In the genomic region with DNA sequence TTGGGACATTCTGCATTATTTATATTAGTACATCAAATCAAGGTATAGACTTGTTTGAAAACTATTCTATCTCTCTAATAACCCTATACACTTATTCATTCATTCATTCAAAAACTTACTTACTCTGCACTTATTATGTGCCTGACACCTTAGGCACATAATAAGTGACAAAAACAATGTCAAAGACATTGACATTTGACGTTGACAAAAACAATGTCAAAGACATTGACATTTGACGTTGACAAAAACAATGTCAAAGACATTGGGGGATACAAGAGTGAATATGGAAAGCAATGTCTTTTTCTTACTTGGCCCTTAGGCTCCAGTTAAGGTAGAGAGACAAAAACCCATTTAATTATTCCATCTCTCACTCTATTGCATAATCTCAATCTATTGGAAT, we compare ENCODE assay signal across 39 cellular contexts.
"Had no signal": no experiment of that assay in that cellular context is flagged by ENCODE, and none has a peak within 500 bp of the region (broad histone marks: within the 10 kb centered on the region; RNA-seq: fewer than 3 reads in every experiment).

No MANE protein-coding gene starts in this region.

- DNase-seq: activated effector memory CD4-positive, alpha-beta T cell treated with anti-CD3 and anti-CD28 coated beads, Interleukin-2, amount 50 U/mL, for 16 hours; activated effector memory CD4-positive, alpha-beta T cell treated with Interleukin-2 at 50 U/mL for 16 hours; activated gamma-delta T cell; activated gamma-delta T cell treated with Interleukin-2 at 50 U/mL for 16 hours; activated naive CD4-positive, alpha-beta T cell; activated naive CD4-positive, alpha-beta T cell treated with anti-CD3 and anti-CD28 coated beads for 36 hours; activated naive CD4-positive, alpha-beta T cell treated with anti-CD3 and anti-CD28 coated beads, Interleukin-2, amount 10 ng/mL, durations not matched to agents 7 days and 5 days; activated naive CD4-positive, alpha-beta T cell treated with anti-CD3 and anti-CD28 coated beads, Interleukin-2, amount 50 U/mL, for 16 hours; activated naive CD4-positive, alpha-beta T cell treated with Interleukin-2 at 50 U/mL for 16 hours; activated naive CD8-positive, alpha-beta T cell treated with anti-CD3 and anti-CD28 coated beads for 36 hours; activated naive CD8-positive, alpha-beta T cell treated with anti-CD3 and anti-CD28 coated beads, Interleukin-2, amount 10 ng/mL, durations not matched to agents 7 days and 5 days; activated naive CD8-positive, alpha-beta T cell treated with anti-CD3 and anti-CD28 coated beads, Interleukin-2, amount 50 U/mL, for 24 hours; activated T-cell treated with anti-CD3 and anti-CD28 coated beads, Interleukin-2, amount 50 U/mL, for 1 hour; activated T-cell treated with anti-CD3 and anti-CD28 coated beads, Interleukin-2, amount 50 U/mL, for 24 hours; activated T-cell treated with anti-CD3 and anti-CD28 coated beads, Interleukin-2, amount 50 U/mL, for 4 hours; activated T-cell treated with anti-CD3 and anti-CD28 coated beads, Interleukin-2, amount 50 U/mL, for 48 hours; activated T-cell treated with anti-CD3 and anti-CD28 coated beads, Interleukin-2, amount 50 U/mL, for 72 hours; adrenal gland; amniotic stem cell; amygdala; anterior cingulate cortex; aorta; body of pancreas; brain microvascular endothelial cell; caudate nucleus; central memory CD4-positive, alpha-beta T cell; cerebellar nuclear complex had no signal

- H3K27ac Mint-ChIP-seq: activated naive CD4-positive, alpha-beta T cell treated with anti-CD3 and anti-CD28 coated beads for 36 hours; activated naive CD4-positive, alpha-beta T cell treated with anti-CD3 and anti-CD28 coated beads, Interleukin-2, amount 10 ng/mL, durations not matched to agents 7 days and 5 days; activated naive CD4-positive, alpha-beta T cell treated with anti-CD3 and anti-CD28 coated beads, Interleukin-2, amount 50 U/mL, for 24 hours; activated naive CD4-positive, alpha-beta T cell treated with anti-CD3 and anti-CD28 coated beads, Interleukin-2, amount 50 U/mL, for 72 hours; activated naive CD8-positive, alpha-beta T cell; activated naive CD8-positive, alpha-beta T cell treated with anti-CD3 and anti-CD28 coated beads for 36 hours; activated naive CD8-positive, alpha-beta T cell treated with anti-CD3 and anti-CD28 coated beads, Interleukin-2, amount 10 ng/mL, durations not matched to agents 7 days and 5 days; activated naive CD8-positive, alpha-beta T cell treated with anti-CD3 and anti-CD28 coated beads, Interleukin-2, amount 50 U/mL, for 24 hours; activated T-cell treated with anti-CD3 and anti-CD28 coated beads, Interleukin-2, amount 50 U/mL, for 24 hours; activated T-cell treated with anti-CD3 and anti-CD28 coated beads, Interleukin-2, amount 50 U/mL, for 72 hours; activated T-helper 1 cell treated with anti-CD3 and anti-CD28 coated beads, Interleukin-12 subunit alpha, Interleukin-12 subunit beta, Interleukin-2, Interleukin-4 antibody, amounts not matched to agents 30 ng/mL and 10 ng/mL and 1 ng/mL, durations not matched to agents 14 hours and 24 hours and 36 hours; activated T-helper 17 cell treated with anti-CD3 and anti-CD28 coated beads, Interleukin-2, amount 50 U/mL, for 72 hours; activated T-helper 2 cell treated with anti-CD3 and anti-CD28 coated beads, Interferon-gamma antibody, Interleukin-2, Interleukin-4, amounts not matched to agents 10 μg/mL and 5 μg/mL and 100 μg/mL, durations not matched to agents 14 hours and 24 hours and 36 hours; brain had no signal

- H3K4me3 Mint-ChIP-seq: activated naive CD4-positive, alpha-beta T cell treated with anti-CD3 and anti-CD28 coated beads for 36 hours; activated naive CD4-positive, alpha-beta T cell treated with anti-CD3 and anti-CD28 coated beads, Interleukin-2, amount 10 ng/mL, durations not matched to agents 7 days and 5 days; activated naive CD4-positive, alpha-beta T cell treated with anti-CD3 and anti-CD28 coated beads, Interleukin-2, amount 50 U/mL, for 24 hours; activated naive CD8-positive, alpha-beta T cell; activated naive CD8-positive, alpha-beta T cell treated with anti-CD3 and anti-CD28 coated beads for 36 hours; activated naive CD8-positive, alpha-beta T cell treated with anti-CD3 and anti-CD28 coated beads, Interleukin-2, amount 10 ng/mL, durations not matched to agents 7 days and 5 days; activated naive CD8-positive, alpha-beta T cell treated with anti-CD3 and anti-CD28 coated beads, Interleukin-2, amount 50 U/mL, for 24 hours; activated T-cell treated with anti-CD3 and anti-CD28 coated beads, Interleukin-2, amount 50 U/mL, for 24 hours; activated T-cell treated with anti-CD3 and anti-CD28 coated beads, Interleukin-2, amount 50 U/mL, for 4 hours; activated T-cell treated with anti-CD3 and anti-CD28 coated beads, Interleukin-2, amount 50 U/mL, for 72 hours; activated T-helper 1 cell treated with anti-CD3 and anti-CD28 coated beads, Interleukin-12 subunit alpha, Interleukin-12 subunit beta, Interleukin-2, Interleukin-4 antibody, amounts not matched to agents 30 ng/mL and 10 ng/mL and 1 ng/mL, durations not matched to agents 14 hours and 24 hours and 36 hours; activated T-helper 17 cell treated with anti-CD3 and anti-CD28 coated beads, Interleukin-2, amount 50 U/mL, for 72 hours; brain; central memory CD8-positive, alpha-beta T cell had no signal

- H3K4me1 Mint-ChIP-seq: activated naive CD4-positive, alpha-beta T cell treated with anti-CD3 and anti-CD28 coated beads, Interleukin-2, amount 10 ng/mL, durations not matched to agents 7 days and 5 days; activated naive CD4-positive, alpha-beta T cell treated with anti-CD3 and anti-CD28 coated beads, Interleukin-2, amount 50 U/mL, for 24 hours; activated naive CD8-positive, alpha-beta T cell treated with anti-CD3 and anti-CD28 coated beads for 36 hours; activated naive CD8-positive, alpha-beta T cell treated with anti-CD3 and anti-CD28 coated beads, Interleukin-2, amount 10 ng/mL, durations not matched to agents 7 days and 5 days; activated naive CD8-positive, alpha-beta T cell treated with anti-CD3 and anti-CD28 coated beads, Interleukin-2, amount 50 U/mL, for 24 hours; activated T-helper 17 cell treated with anti-CD3 and anti-CD28 coated beads, Interleukin-2, amount 50 U/mL, for 72 hours; central memory CD8-positive, alpha-beta T cell had no signal

- H3K4me1 ChIP-seq: adrenal gland, ascending aorta, body of pancreas, breast epithelium had no signal

- H3K9me3 ChIP-seq: adrenal gland, ascending aorta, body of pancreas, breast epithelium had no signal

- H3K36me3 ChIP-seq: adrenal gland, ascending aorta, brain microvascular endothelial cell, breast epithelium, cardiac muscle cell had no signal

- H3K9me3 Mint-ChIP-seq: activated naive CD4-positive, alpha-beta T cell treated with anti-CD3 and anti-CD28 coated beads for 36 hours; activated naive CD4-positive, alpha-beta T cell treated with anti-CD3 and anti-CD28 coated beads, Interleukin-2, amount 10 ng/mL, durations not matched to agents 7 days and 5 days; activated naive CD4-positive, alpha-beta T cell treated with anti-CD3 and anti-CD28 coated beads, Interleukin-2, amount 50 U/mL, for 24 hours; activated naive CD8-positive, alpha-beta T cell treated with anti-CD3 and anti-CD28 coated beads for 36 hours; activated naive CD8-positive, alpha-beta T cell treated with anti-CD3 and anti-CD28 coated beads, Interleukin-2, amount 10 ng/mL, durations not matched to agents 7 days and 5 days; activated naive CD8-positive, alpha-beta T cell treated with anti-CD3 and anti-CD28 coated beads, Interleukin-2, amount 50 U/mL, for 24 hours; activated T-cell treated with anti-CD3 and anti-CD28 coated beads, Interleukin-2, amount 50 U/mL, for 24 hours; activated T-cell treated with anti-CD3 and anti-CD28 coated beads, Interleukin-2, amount 50 U/mL, for 4 hours; activated T-helper 17 cell treated with anti-CD3 and anti-CD28 coated beads, Interleukin-2, amount 50 U/mL, for 72 hours; activated T-helper 2 cell treated with anti-CD3 and anti-CD28 coated beads, Interferon-gamma antibody, Interleukin-2, Interleukin-4, amounts not matched to agents 10 μg/mL and 5 μg/mL and 100 μg/mL, durations not matched to agents 14 hours and 24 hours and 36 hours had no signal

- H3K27me3 ChIP-seq: adrenal gland, ascending aorta, body of pancreas, brain microvascular endothelial cell, breast epithelium, cardiac muscle cell had no signal

- H3K36me3 Mint-ChIP-seq: activated naive CD4-positive, alpha-beta T cell treated with anti-CD3 and anti-CD28 coated beads, Interleukin-2, amount 10 ng/mL, durations not matched to agents 7 days and 5 days; activated naive CD4-positive, alpha-beta T cell treated with anti-CD3 and anti-CD28 coated beads, Interleukin-2, amount 50 U/mL, for 24 hours; activated naive CD4-positive, alpha-beta T cell treated with anti-CD3 and anti-CD28 coated beads, Interleukin-2, amount 50 U/mL, for 72 hours; activated naive CD8-positive, alpha-beta T cell; activated naive CD8-positive, alpha-beta T cell treated with anti-CD3 and anti-CD28 coated beads for 36 hours; activated naive CD8-positive, alpha-beta T cell treated with anti-CD3 and anti-CD28 coated beads, Interleukin-2, amount 10 ng/mL, durations not matched to agents 7 days and 5 days; brain had no signal

- H3K27me3 Mint-ChIP-seq: activated naive CD4-positive, alpha-beta T cell treated with anti-CD3 and anti-CD28 coated beads, Interleukin-2, amount 10 ng/mL, durations not matched to agents 7 days and 5 days; activated naive CD4-positive, alpha-beta T cell treated with anti-CD3 and anti-CD28 coated beads, Interleukin-2, amount 50 U/mL, for 24 hours; activated naive CD8-positive, alpha-beta T cell; activated naive CD8-positive, alpha-beta T cell treated with anti-CD3 and anti-CD28 coated beads for 36 hours; activated naive CD8-positive, alpha-beta T cell treated with anti-CD3 and anti-CD28 coated beads, Interleukin-2, amount 10 ng/mL, durations not matched to agents 7 days and 5 days; activated naive CD8-positive, alpha-beta T cell treated with anti-CD3 and anti-CD28 coated beads, Interleukin-2, amount 50 U/mL, for 24 hours; activated T-cell treated with anti-CD3 and anti-CD28 coated beads, Interleukin-2, amount 50 U/mL, for 24 hours; activated T-helper 17 cell treated with anti-CD3 and anti-CD28 coated beads, Interleukin-2, amount 50 U/mL, for 72 hours; brain; central memory CD8-positive, alpha-beta T cell had no signal

- FAIRE-seq: bronchial epithelial cell had no signal

- H3K4me3 ChIP-seq: adrenal gland, ascending aorta, body of pancreas, breast epithelium, cardiac muscle cell had no signal

- ATAC-seq: activated naive CD4-positive, alpha-beta T cell treated with anti-CD3 and anti-CD28 coated beads, Interleukin-2, amount 50 U/mL, for 72 hours; activated naive CD8-positive, alpha-beta T cell treated with anti-CD3 and anti-CD28 coated beads, Interleukin-2, amount 50 U/mL, for 24 hours; activated T-cell treated with anti-CD3 and anti-CD28 coated beads, Interleukin-2, amount 50 U/mL, for 4 hours; activated T-cell treated with anti-CD3 and anti-CD28 coated beads, Interleukin-2, amount 50 U/mL, for 72 hours; activated T-helper 17 cell treated with anti-CD3 and anti-CD28 coated beads, Interleukin-2, amount 50 U/mL, for 72 hours; body of pancreas had no signal

- H3K27ac ChIP-seq: adrenal gland, ascending aorta, body of pancreas, brain microvascular endothelial cell, breast epithelium, cardiac muscle cell had no signal
